Comparison of ENCODE assay signal across 8 cellular contexts in the genomic region with DNA sequence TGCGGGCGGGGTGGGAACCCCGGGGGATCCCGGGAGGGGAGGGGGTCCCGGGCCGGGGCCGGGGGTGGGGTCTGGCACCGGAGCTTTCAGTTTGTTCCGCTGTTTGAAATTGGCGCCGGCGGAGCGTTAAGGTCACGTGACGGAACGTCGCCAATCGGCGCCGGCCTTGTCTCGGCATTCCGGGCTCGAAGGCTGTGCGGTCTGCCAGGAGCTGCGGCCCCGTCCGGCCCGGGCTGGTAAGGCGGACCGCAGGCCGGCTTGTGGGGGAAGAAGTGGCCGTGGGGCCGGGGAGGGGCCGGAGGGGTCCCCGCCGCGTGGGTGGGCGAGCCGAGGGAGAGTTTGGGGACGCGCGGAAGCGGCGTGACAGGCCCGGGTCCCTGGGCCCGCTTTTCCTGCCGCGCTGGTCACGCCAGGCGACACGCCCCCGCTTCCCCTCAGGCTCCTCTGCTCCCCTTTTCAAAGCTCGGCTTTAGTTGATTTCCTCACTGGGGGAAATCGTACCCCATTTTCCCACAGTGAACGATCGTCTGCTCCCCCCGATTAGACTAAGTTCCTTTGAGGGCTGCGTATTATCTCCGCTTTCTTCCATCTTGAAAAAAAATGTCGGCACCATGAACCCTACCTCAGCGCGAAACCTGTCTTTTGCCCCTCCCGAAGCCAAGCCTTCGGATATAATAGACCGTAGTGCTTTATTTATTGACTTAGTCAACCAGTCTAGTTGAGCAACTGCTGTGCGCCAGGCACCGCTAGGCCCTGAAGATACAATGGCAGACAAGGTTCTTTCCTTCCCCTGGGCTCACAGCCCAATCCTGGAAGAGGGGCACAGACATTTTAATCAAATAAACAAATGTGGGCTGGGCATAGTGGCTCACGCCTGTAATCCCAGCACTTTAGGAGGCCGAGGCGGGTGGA. TPM values are rescaled to one million over a fixed set of nuclear protein-coding genes. Genes with fewer than 3 reads are reported as not detected.
DNase-seq lines count a peak whose midpoint lies in the region; ATAC-seq and TF ChIP-seq lines count a peak whose summit lies in the region.

A gene with protein sequence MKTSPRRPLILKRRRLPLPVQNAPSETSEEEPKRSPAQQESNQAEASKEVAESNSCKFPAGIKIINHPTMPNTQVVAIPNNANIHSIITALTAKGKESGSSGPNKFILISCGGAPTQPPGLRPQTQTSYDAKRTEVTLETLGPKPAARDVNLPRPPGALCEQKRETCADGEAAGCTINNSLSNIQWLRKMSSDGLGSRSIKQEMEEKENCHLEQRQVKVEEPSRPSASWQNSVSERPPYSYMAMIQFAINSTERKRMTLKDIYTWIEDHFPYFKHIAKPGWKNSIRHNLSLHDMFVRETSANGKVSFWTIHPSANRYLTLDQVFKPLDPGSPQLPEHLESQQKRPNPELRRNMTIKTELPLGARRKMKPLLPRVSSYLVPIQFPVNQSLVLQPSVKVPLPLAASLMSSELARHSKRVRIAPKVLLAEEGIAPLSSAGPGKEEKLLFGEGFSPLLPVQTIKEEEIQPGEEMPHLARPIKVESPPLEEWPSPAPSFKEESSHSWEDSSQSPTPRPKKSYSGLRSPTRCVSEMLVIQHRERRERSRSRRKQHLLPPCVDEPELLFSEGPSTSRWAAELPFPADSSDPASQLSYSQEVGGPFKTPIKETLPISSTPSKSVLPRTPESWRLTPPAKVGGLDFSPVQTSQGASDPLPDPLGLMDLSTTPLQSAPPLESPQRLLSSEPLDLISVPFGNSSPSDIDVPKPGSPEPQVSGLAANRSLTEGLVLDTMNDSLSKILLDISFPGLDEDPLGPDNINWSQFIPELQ (minus strand): TSS at position 128 of the 912 bp plus-strand sequence. CDS start 2,696 bp downstream, outside the sequence.
A gene with protein sequence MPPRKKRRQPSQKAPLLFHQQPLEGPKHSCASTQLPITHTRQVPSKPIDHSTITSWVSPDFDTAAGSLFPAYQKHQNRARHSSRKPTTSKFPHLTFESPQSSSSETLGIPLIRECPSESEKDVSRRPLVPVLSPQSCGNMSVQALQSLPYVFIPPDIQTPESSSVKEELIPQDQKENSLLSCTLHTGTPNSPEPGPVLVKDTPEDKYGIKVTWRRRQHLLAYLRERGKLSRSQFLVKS (plus strand): TSS at position 177 of the 912 bp plus-strand sequence. CDS start 8,144 bp downstream, outside the sequence.

- no peak within 1 kb of the TSS for H3K23ac ChIP-seq in H9 (ENCODE audit: insufficient read length, low read depth, low read length)

- H4K91ac ChIP-seq in H9 (ENCODE audit: insufficient read length, low read depth, low read length): no peak within 1 kb of the TSS

- peaks cover 25 to 36% (median 30%) of the 10 kb centered on the region in 3 experiments for H3K36me3 Mint-ChIP-seq in H9 (ENCODE audit: insufficient read depth in 1 of 3, low read depth in 3 of 3)

- no peak within 1 kb of the TSS for H2BK20ac ChIP-seq in H9 (ENCODE audit: low read depth, low read length, poor library complexity, severe bottlenecking)

- 0 out of 3 replicates have a peak, but pooled peaks have one; percentile 17 for TF ChIP-seq CTCF in H9 (conservative IDR thresholded peaks at IDR 0.05)
- no peak for TF ChIP-seq CTCF in MM.1S (IDR thresholded peaks at IDR 0.05; ENCODE audit: low read length)
- peak; percentile 28 for TF ChIP-seq CTCF in foreskin keratinocyte (conservative IDR thresholded peaks at IDR 0.05)

- no peak within 1 kb of the TSS for H2AFZ ChIP-seq in H9 (ENCODE audit: low read length)
- H2AFZ ChIP-seq in MM.1S (ENCODE audit: low read length): peak within 1 kb of the TSS; percentile 94
- H2AFZ ChIP-seq in neuron (ENCODE audit: low read depth, low read length): peak within 1 kb of the TSS; percentile 67

- 0 out of 5 replicates have a peak, but pooled peaks cover 0 to 2% of the 10 kb centered on the region in 2 experiments for H3K9me3 Mint-ChIP-seq in H9

- peak; percentile 93 for DNase-seq in ELR (ENCODE audit: low read depth)
- DNase-seq in H9: peak; percentile 95
- DNase-seq in MM.1S: peak; percentile 91
- peak; percentile 95 to 96 for DNase-seq in SJSA1 (ENCODE audit: low read depth in 1 of 2, low spot score in 2 of 2)
- peak; percentile 76 for DNase-seq in activated gamma-delta T cell treated with anti-CD3 and anti-CD28 coated beads, Interleukin-2, amount 50 U/mL, for 16 hours (ENCODE audit: low read depth)
- DNase-seq in foreskin keratinocyte: peak; percentile 51 to 71
- DNase-seq in stromal cell of bone marrow (ENCODE audit: low read depth): peak; percentile 77

- peak; percentile 83 for ATAC-seq in foreskin keratinocyte

- no peak within 1 kb of the TSS for H2AK5ac ChIP-seq in H9 (ENCODE audit: insufficient read length, low read length)

- H3K4me3 ChIP-seq in MM.1S (ENCODE audit: low read length) (peak within 1 kb of the TSS; percentile 91), SJSA1 (peak within 1 kb of the TSS; percentile 96), neuron (ENCODE audit: low read length) (peak within 1 kb of the TSS; percentile 97)

- no peaks in the 10 kb centered on the region for H3K9me2 ChIP-seq in MM.1S (replicated peaks; ENCODE audit: insufficient read depth, low read length)

- H3K9ac ChIP-seq in H9 (ENCODE audit: extremely low read depth, insufficient read length, low read length) (peak within 1 kb of the TSS; percentile 92), MM.1S (ENCODE audit: low read length) (peak within 1 kb of the TSS; percentile 86)

- peaks cover 6% of the 10 kb centered on the region for H3F3A ChIP-seq in MM.1S (ENCODE audit: insufficient read depth, low read length)

- no peak within 1 kb of the TSS for H3K4ac ChIP-seq in H9 (ENCODE audit: low read depth, low read length)

- no peak within 1 kb of the TSS for H2BK5ac ChIP-seq in H9 (ENCODE audit: insufficient read length, low read length)

- peak within 1 kb of the TSS; percentile 97 to 100 (median 98) for H3K27ac Mint-ChIP-seq in H9

- H3K18ac ChIP-seq in H9 (ENCODE audit: insufficient read length, low read depth, low read length): peak within 1 kb of the TSS; percentile 70

- WGBS in H9 (ENCODE audit: extremely low coverage, insufficient read length, low lambda C conversion rate): no CpG with 5 or more reads among the region's 70 CpGs

- peak within 1 kb of the TSS; percentile 93 for H3K14ac ChIP-seq in H9 (ENCODE audit: insufficient read depth, low read length)

- H3K79me2 ChIP-seq in H9 (ENCODE audit: insufficient read depth, low read length) (peaks cover 7% of the 10 kb centered on the region; the same call in 1 of the 2 replicates), MM.1S (ENCODE audit: low read length) (peaks cover 93% of the 10 kb centered on the region)

- H3K27me3 ChIP-seq in H9 (ENCODE audit: insufficient read depth, low read length): no peaks in the 10 kb centered on the region
- no peaks in the 10 kb centered on the region for H3K27me3 ChIP-seq in MM.1S (replicated peaks; ENCODE audit: insufficient read depth, low read length)
- H3K27me3 ChIP-seq in SJSA1 (replicated peaks): no peaks in the 10 kb centered on the region
- H3K27me3 ChIP-seq in foreskin keratinocyte: no peaks in the 10 kb centered on the region
- H3K27me3 ChIP-seq in neuron (ENCODE audit: insufficient read depth, low read length): no peaks in the 10 kb centered on the region

- no peak within 1 kb of the TSS for H4K8ac ChIP-seq in H9 (replicated peaks; ENCODE audit: insufficient read length, low read depth, low read length)

- peaks cover 22 to 25% of the 10 kb centered on the region in 2 experiments for H3K4me1 Mint-ChIP-seq in H9

- H4K20me1 ChIP-seq in H9 (ENCODE audit: control insufficient read depth, insufficient read depth, insufficient read length) (no peaks in the 10 kb centered on the region), MM.1S (ENCODE audit: insufficient read depth, low read length) (no peaks in the 10 kb centered on the region)

- H3K27ac ChIP-seq in H9 (ENCODE audit: insufficient read length, low read depth, low read length) (peak within 1 kb of the TSS; percentile 6), MM.1S (ENCODE audit: low read length) (peak within 1 kb of the TSS; percentile 69), SJSA1 (peak within 1 kb of the TSS; percentile 99), foreskin keratinocyte (peak within 1 kb of the TSS; percentile 46)

- no peak within 1 kb of the TSS for H2BK15ac ChIP-seq in H9 (ENCODE audit: low read depth, low read length)

- H3K9me3 ChIP-seq in H9 (ENCODE audit: control insufficient read depth, low read depth, low read length): no peaks in the 10 kb centered on the region
- no peaks in the 10 kb centered on the region for H3K9me3 ChIP-seq in MM.1S (replicated peaks; ENCODE audit: insufficient read depth, low read length)
- H3K9me3 ChIP-seq in SJSA1 (replicated peaks): no peaks in the 10 kb centered on the region
- H3K9me3 ChIP-seq in neuron (ENCODE audit: low read length): no peaks in the 10 kb centered on the region

- no peak within 1 kb of the TSS for H4K5ac ChIP-seq in H9 (ENCODE audit: insufficient read length, low read depth, low read length)

- no peak within 1 kb of the TSS for H2BK12ac ChIP-seq in H9 (ENCODE audit: insufficient read length, low read depth, low read length)

- no peak within 1 kb of the TSS for H3K56ac ChIP-seq in H9 (ENCODE audit: insufficient read length, low read depth, low read length)

- no peaks in the 10 kb centered on the region for H3K4me1 ChIP-seq in H9 (ENCODE audit: insufficient read depth, low read length)
- H3K4me1 ChIP-seq in MM.1S (ENCODE audit: low read length): peaks cover 9% of the 10 kb centered on the region; the same call in 1 of the 2 replicates
- H3K4me1 ChIP-seq in SJSA1 (replicated peaks): peaks cover 17% of the 10 kb centered on the region
- peaks cover 5% of the 10 kb centered on the region for H3K4me1 ChIP-seq in foreskin keratinocyte
- H3K4me1 ChIP-seq in neuron (ENCODE audit: insufficient read depth, low read length): peaks cover 16% of the 10 kb centered on the region

- H3K36me3 ChIP-seq in MM.1S (replicated peaks; ENCODE audit: insufficient read depth, low read length) (no peaks in the 10 kb centered on the region; the same call in 1 of the 2 replicates), SJSA1 (peaks cover 65% of the 10 kb centered on the region), neuron (ENCODE audit: insufficient read depth, low read length) (peaks cover 34% of the 10 kb centered on the region)

- peak within 1 kb of the TSS; percentile 94 to 100 for H3K4me3 Mint-ChIP-seq in H9

- H2BK120ac ChIP-seq in H9 (ENCODE audit: low read depth, low read length, poor library complexity, severe bottlenecking): no peak within 1 kb of the TSS

- H3K23me2 ChIP-seq in H9 (ENCODE audit: insufficient read length, low read depth, low read length, poor library complexity, severe bottlenecking): peaks cover 14% of the 10 kb centered on the region

- H3K4me2 ChIP-seq in H9 (ENCODE audit: insufficient read depth, insufficient read length, low read length): peak within 1 kb of the TSS; percentile 79
- H3K4me2 ChIP-seq in MM.1S (ENCODE audit: low read depth, low read length): peak within 1 kb of the TSS; percentile 99

- H3K27me3 Mint-ChIP-seq in H9 (ENCODE audit: low read depth): no peaks in the 10 kb centered on the region

- H3K79me1 ChIP-seq in H9 (ENCODE audit: insufficient read depth, low read depth, low read length, poor library complexity, severe bottlenecking): no peaks in the 10 kb centered on the region

- no peak within 1 kb of the TSS for H3T11ph ChIP-seq in H9 (ENCODE audit: low read length)

RNA-seq across cellular contexts. Expression of the first gene that starts in this region (rescaled TPM):
- 109 TPM in 2 replicates for total RNA-seq in H9 (2021)
- 55.9 and 66.4 TPM in 2 replicates for total RNA-seq in SJSA1 (2014; rRNA removed; shearing (Covaris generic))
- 70.0 and 91.0 TPM in 2 replicates for total RNA-seq in foreskin keratinocyte
- 52.8 and 73.4 TPM in 2 replicates for polyA plus RNA-seq in foreskin keratinocyte

RNA-seq across cellular contexts. Expression of the second gene that starts in this region (rescaled TPM):
- 36.4 and 36.7 TPM in 2 replicates for total RNA-seq in H9 (2021)
- 48.1 and 58.1 TPM in 2 replicates for total RNA-seq in SJSA1 (2014; rRNA removed; shearing (Covaris generic))
- 33.1 and 33.4 TPM in 2 replicates for total RNA-seq in foreskin keratinocyte
- 31.6 and 34.0 TPM in 2 replicates for polyA plus RNA-seq in foreskin keratinocyte

Comparison
In these comparisons a context has a peak if more than half of its experiments do, and no peak if none do; other contexts are left out.
1. Peak in every context shown above with its lines: DNase-seq, ATAC-seq, H3K4me3 ChIP-seq and H3K27ac ChIP-seq.
2. H3K27ac ChIP-seq: peak in every context shown above with its lines; median percentile 99 in SJSA1; 69 in MM.1S; 46 in foreskin keratinocyte; 6 in H9.